8 cellular contexts compared by ENCODE assay signal in the genomic region with DNA sequence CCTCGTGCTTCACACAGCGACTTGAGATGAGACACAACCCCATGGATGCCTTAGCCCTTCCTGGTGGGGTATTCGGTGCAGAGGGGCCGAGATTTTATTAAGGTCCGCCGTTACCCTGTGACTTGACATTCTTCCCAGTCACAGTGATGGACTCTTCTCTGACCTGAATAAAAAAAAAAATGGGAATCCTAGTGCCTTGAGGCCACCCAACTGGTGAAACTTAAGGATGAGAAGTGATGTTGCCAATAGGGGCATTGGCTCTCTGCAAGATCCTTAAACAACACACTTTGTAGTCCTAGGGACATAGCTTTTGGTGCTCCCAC. TPM values are rescaled to one million over a fixed set of nuclear protein-coding genes. Genes with fewer than 3 reads are reported as not detected.
A peak's percentile ranks its signal among the peaks of the same experiment; 100 is the strongest.
DNase-seq lines count a peak whose midpoint lies in the region; ATAC-seq, FAIRE-seq and TF ChIP-seq lines count a peak whose summit lies in the region.

No MANE protein-coding gene starts in this region.

- H3K9me3 ChIP-seq in heart left ventricle: no peaks in the 10 kb centered on the region
- H3K9me3 ChIP-seq in adipocyte (ENCODE audit: control insufficient read depth, low read length): no peaks in the 10 kb centered on the region
- H3K9me3 ChIP-seq in right lobe of liver: no peaks in the 10 kb centered on the region
- no peaks in the 10 kb centered on the region for H3K9me3 ChIP-seq in upper lobe of left lung

- peak overlapping the region in 11 of 12 donors; percentile 59 to 92 (median 68) for H3K4me3 ChIP-seq in heart left ventricle
- H3K4me3 ChIP-seq in adipocyte (ENCODE audit: low read length): peak overlapping the region; percentile 79
- H3K4me3 ChIP-seq in right lobe of liver: peak overlapping the region; percentile 50 to 77 (median 52)
- peak overlapping the region; percentile 49 to 95 (median 87) for H3K4me3 ChIP-seq in upper lobe of left lung

- FAIRE-seq in HTR-8/SVneo (lab: Jason Lieb, UNC): no peak

- TF ChIP-seq EP300 in upper lobe of left lung (IDR thresholded peaks at IDR 0.05): no peak

- H3K4me1 ChIP-seq in heart left ventricle: peaks cover 0 to 39% (median 23%) of the 10 kb centered on the region in 12 donors
- peaks cover 27% of the 10 kb centered on the region for H3K4me1 ChIP-seq in adipocyte (ENCODE audit: control insufficient read depth, insufficient read depth, low read length)
- H3K4me1 ChIP-seq in right lobe of liver: peaks cover 0 to 17% (median 6%) of the 10 kb centered on the region in 4 donors
- H3K4me1 ChIP-seq in upper lobe of left lung: peaks cover 22 to 39% (median 30%) of the 10 kb centered on the region in 4 donors

- H3K27me3 ChIP-seq in heart left ventricle (no peaks in the 10 kb centered on the region), adipocyte (replicated peaks; ENCODE audit: control insufficient read depth, insufficient read depth, low read length) (no peaks in the 10 kb centered on the region), right lobe of liver (no peaks in the 10 kb centered on the region), upper lobe of left lung (no peaks in the 10 kb centered on the region)

- peak overlapping the region; percentile 86 for H3K9ac ChIP-seq in adipocyte (ENCODE audit: low read length)

- TF ChIP-seq CTCF in heart left ventricle (IDR thresholded peaks at IDR 0.05) (no peak), right lobe of liver (IDR thresholded peaks at IDR 0.05) (no peak), upper lobe of left lung (IDR thresholded peaks at IDR 0.05) (no peak)

- intact Hi-C loops in heart left ventricle (cut with DNase I) (loop anchor here in 1 of 10 donors (5.0 kb wide), 1 partner anchor 140 kb away; no protein-coding TSS in a partner anchor), Right ventricle myocardium inferior (cut with DNase I) (no loop called here), right lobe of liver (cut with DNase I) (no loop called here)

- peak overlapping the region; percentile 94 to 100 (median 99) for H3K27ac ChIP-seq in heart left ventricle
- H3K27ac ChIP-seq in right lobe of liver: peak overlapping the region; percentile 95 to 99 (median 97)
- H3K27ac ChIP-seq in upper lobe of left lung: peak overlapping the region; percentile 97 to 100 (median 99)

- TF ChIP-seq POLR2A in heart left ventricle (IDR thresholded peaks at IDR 0.05) (no peak), right lobe of liver (IDR thresholded peaks at IDR 0.05) (no peak), upper lobe of left lung (IDR thresholded peaks at IDR 0.05) (no peak)

- ATAC-seq in heart left ventricle (no peak), Right ventricle myocardium inferior (no peak), right lobe of liver (no peak), upper lobe of left lung (ENCODE audit: low FRiP score in 2 of 2) (no peak)

- 26 to 44% (median 41%) methylated on average over 4 to 6 of the region's 6 CpGs for WGBS in heart left ventricle, 4 donors
- WGBS in right lobe of liver (ENCODE audit: insufficient coverage, low coverage, low lambda C conversion rate, missing lambda C conversion rate): 43% methylated on average over 6 of the region's 6 CpGs
- WGBS in upper lobe of left lung, 2 donors: 40 to 60% methylated on average over 4 to 6 of the region's 6 CpGs

- peaks cover 0 to 61% (median 52%) of the 10 kb centered on the region in 9 donors for H3K36me3 ChIP-seq in heart left ventricle
- H3K36me3 ChIP-seq in adipocyte (ENCODE audit: control insufficient read depth, insufficient read depth, low read length, severe bottlenecking): peaks cover 57% of the 10 kb centered on the region
- peaks cover 5 to 28% (median 13%) of the 10 kb centered on the region in 4 donors for H3K36me3 ChIP-seq in right lobe of liver
- peaks cover 12 to 46% (median 23%) of the 10 kb centered on the region in 4 donors for H3K36me3 ChIP-seq in upper lobe of left lung

- DNase-seq in heart left ventricle (no peak), Right ventricle myocardium inferior (ENCODE audit: missing footprints) (no peak), adipocyte (ENCODE audit: low read depth) (no peak), right lobe of liver (no peak), upper lobe of left lung (no peak), NCI-H446 (lab: John Stamatoyannopoulos, UW) (no peak), HTR-8/SVneo (ENCODE audit: insufficient read length, low spot score) (no peak)
- DNase-seq in activated effector memory CD4-positive, alpha-beta T cell treated with anti-CD3 and anti-CD28 coated beads, Interleukin-2, amount 50 U/mL, for 16 hours: no peak

RNA-seq across cellular contexts. Expression of a gene that starts 0.7 kb away (rescaled TPM):
- total RNA-seq in heart left ventricle (10 to 100 TPM; 27.5 to 50.6 (median 33.3) TPM), Right ventricle myocardium inferior (30.3 TPM), right lobe of liver (10 to 100 TPM; 19.8 to 25.9 (median 23.1) TPM), upper lobe of left lung (10 to 100 TPM; 27.3 to 72.6 (median 45.0) TPM)
- 10 to 100 TPM; 18.1 to 21.4 TPM for polyA plus RNA-seq in heart left ventricle

RNA-seq across cellular contexts. Expression of a gene that starts 26.4 kb away (rescaled TPM):
- total RNA-seq in heart left ventricle: 10 to 100 TPM; 32.5 to 53.1 (median 49.5) TPM
- polyA plus RNA-seq in heart left ventricle: 10 to 100 TPM; 32.5 to 58.2 TPM
- 35.5 TPM for total RNA-seq in Right ventricle myocardium inferior
- total RNA-seq in right lobe of liver: 10 to 100 TPM; 16.6 to 40.4 (median 21.2) TPM
- total RNA-seq in upper lobe of left lung: 10 to 100 TPM; 16.4 to 61.2 (median 28.4) TPM

RNA-seq across cellular contexts. Expression of a gene that starts 26.6 kb away (rescaled TPM):
- 1 to 10 TPM; 2.6 to 3.9 (median 2.8) TPM for total RNA-seq in heart left ventricle
- 1 to 10 TPM; 1.2 to 2.7 TPM for polyA plus RNA-seq in heart left ventricle
- total RNA-seq in Right ventricle myocardium inferior: 2.3 TPM
- total RNA-seq in right lobe of liver: 1 to 10 TPM; 2.3 to 3.2 (median 2.7) TPM
- 1 to 10 TPM; 1.6 to 5.3 (median 4.4) TPM for total RNA-seq in upper lobe of left lung
